8 cellular contexts compared by ENCODE assay signal in the genomic region with DNA sequence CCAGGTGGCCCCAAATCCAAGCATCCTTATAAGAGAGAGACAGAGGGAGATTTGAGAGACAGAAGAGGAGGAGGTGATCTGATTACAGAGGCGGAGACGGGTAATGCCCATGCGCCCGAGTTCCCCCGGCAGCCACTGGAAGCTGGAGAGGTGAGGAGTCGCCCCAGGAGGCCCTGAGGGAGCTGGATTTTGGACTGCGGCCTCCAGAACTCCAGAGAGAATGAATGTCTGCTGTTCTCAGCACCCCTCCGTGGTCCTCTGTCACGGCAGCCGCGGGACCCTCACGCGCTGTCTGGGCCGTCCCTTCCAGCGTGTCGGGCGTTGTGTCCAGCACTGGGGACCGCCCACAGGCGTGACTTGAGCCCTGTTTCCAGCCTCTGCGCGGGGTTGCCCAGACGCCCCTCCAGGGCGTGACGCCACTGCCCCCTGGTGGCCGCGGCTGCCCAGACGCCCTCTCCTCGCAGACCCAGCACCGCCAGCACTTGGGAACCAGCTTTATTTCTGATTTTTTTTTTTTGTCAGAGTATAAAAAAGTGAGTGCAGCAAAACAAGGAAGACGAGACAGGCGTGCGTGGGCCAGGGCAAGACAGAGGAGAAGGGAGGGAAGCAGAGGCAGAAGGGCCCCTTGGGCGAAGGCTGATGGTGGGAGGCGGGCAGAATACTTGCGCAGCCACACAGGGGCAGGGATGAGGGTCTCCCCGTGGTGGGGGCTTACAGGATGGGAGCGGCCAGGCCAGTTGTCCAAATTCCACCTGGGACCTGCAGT. TPM values are rescaled to one million over a fixed set of nuclear protein-coding genes. Genes with fewer than 3 reads are reported as not detected.
DNase-seq lines count a peak whose midpoint lies in the region; ATAC-seq and TF ChIP-seq lines count a peak whose summit lies in the region.

No MANE protein-coding gene starts in this region.

- no peaks in the 10 kb centered on the region for H3K9me3 Mint-ChIP-seq in activated naive CD4-positive, alpha-beta T cell treated with anti-CD3 and anti-CD28 coated beads for 36 hours

- H3K27ac Mint-ChIP-seq in activated naive CD4-positive, alpha-beta T cell treated with anti-CD3 and anti-CD28 coated beads for 36 hours, result peak overlapping the region; percentile 15

- peaks cover 21% of the 10 kb centered on the region for H3K36me3 Mint-ChIP-seq in activated naive CD4-positive, alpha-beta T cell treated with anti-CD3 and anti-CD28 coated beads for 36 hours (ENCODE audit: low read depth)

- peaks cover 41% of the 10 kb centered on the region for H3K4me1 Mint-ChIP-seq in activated naive CD4-positive, alpha-beta T cell treated with anti-CD3 and anti-CD28 coated beads for 36 hours (ENCODE audit: low read depth)

- no peak for TF ChIP-seq POLR2A in testis (IDR thresholded peaks at IDR 0.05)

- peaks cover 23% of the 10 kb centered on the region for H3K36me3 ChIP-seq in GM06990 (ENCODE audit: control insufficient read depth, insufficient read depth, low read length)
- no peaks in the 10 kb centered on the region for H3K36me3 ChIP-seq in SJCRH30
- H3K36me3 ChIP-seq in neuron (ENCODE audit: insufficient read depth, low read length), result no peaks in the 10 kb centered on the region
- no peaks in the 10 kb centered on the region for H3K36me3 ChIP-seq in testis (ENCODE audit: low read depth, missing control alignments)

- TF ChIP-seq CTCF in GM06990 (IDR thresholded peaks at IDR 0.05; ENCODE audit: insufficient read depth, low read length, poor library complexity, severe bottlenecking), result peak; percentile 96
- peak; percentile 99 for TF ChIP-seq CTCF in LNCaP clone FGC (IDR thresholded peaks at IDR 0.05; ENCODE audit: control insufficient read depth, extremely low read depth, insufficient read depth)
- peak; percentile 97 to 98 (median 98) for TF ChIP-seq CTCF in testis (IDR thresholded peaks at IDR 0.05)

- H3K9me3 ChIP-seq in SJCRH30 (replicated peaks) (no peaks in the 10 kb centered on the region), neuron (ENCODE audit: low read length) (no peaks in the 10 kb centered on the region), testis (no peaks in the 10 kb centered on the region)

- peak overlapping the region; percentile 12 for H2AFZ ChIP-seq in neuron (ENCODE audit: low read depth, low read length)

- H3K27me3 ChIP-seq in GM06990 (replicated peaks; ENCODE audit: control insufficient read depth, insufficient read depth, low read length) (no peaks in the 10 kb centered on the region), SJCRH30 (peaks cover 7% of the 10 kb centered on the region; the same call in 1 of the 2 replicates), neuron (ENCODE audit: insufficient read depth, low read length) (no peaks in the 10 kb centered on the region), testis (no peaks in the 10 kb centered on the region)

- CTCF ChIA-PET in activated naive CD4-positive, alpha-beta T cell treated with anti-CD3 and anti-CD28 coated beads for 36 hours (lab: Charles Lee), result interaction anchor here (0.6 to 2.1 kb wide), 20 partner anchors 12 to 477 kb away, joined by 3 to 10 read pairs (median 4); a partner anchor contains a TSS

- no peak for ATAC-seq in HG03460 (IDR thresholded peaks at IDR 0.05; ENCODE audit: unreplicated experiment)

- 41 to 46% methylated on average over 21 to 37 of the region's 37 CpGs for WGBS in testis, 2 donors

- H3K4me3 ChIP-seq in GM06990 (replicated peaks; ENCODE audit: low read depth, low read length) (no peak overlapping the region), LNCaP clone FGC (ENCODE audit: low read depth, low read length) (peak overlapping the region; percentile 37), SJCRH30 (peak overlapping the region; percentile 56), neuron (ENCODE audit: low read length) (no peak overlapping the region), testis (no peak overlapping the region)

- DNase-seq in GM06990 (ENCODE audit: extremely low read depth, insufficient read length) (peak; percentile 84), LNCaP clone FGC (ENCODE audit: low read depth) (peak; percentile 39), SJCRH30 (peak; percentile 91 to 97), foreskin melanocyte (peak; percentile 78), testis (peak; percentile 90)
- peak; percentile 79 for DNase-seq in activated naive CD4-positive, alpha-beta T cell treated with anti-CD3 and anti-CD28 coated beads for 36 hours

- peaks cover 14% of the 10 kb centered on the region for H3K4me1 ChIP-seq in SJCRH30
- H3K4me1 ChIP-seq in neuron (ENCODE audit: insufficient read depth, low read length), result peaks cover 8% of the 10 kb centered on the region
- peaks cover 10% of the 10 kb centered on the region for H3K4me1 ChIP-seq in testis

- intact Hi-C loops in activated naive CD4-positive, alpha-beta T cell treated with anti-CD3 and anti-CD28 coated beads for 36 hours (cut with micrococcal nuclease), result loop anchor here (1.0 kb wide), 4 partner anchors 65 to 436 kb away; no protein-coding TSS in a partner anchor
- intact Hi-C loops in testis (cut with DNase I; ENCODE audit: low total_unique reads), result no loop called here

- H3K27me3 Mint-ChIP-seq in activated naive CD4-positive, alpha-beta T cell treated with anti-CD3 and anti-CD28 coated beads for 36 hours (ENCODE audit: low read depth), result no peaks in the 10 kb centered on the region

- H3K27ac ChIP-seq in SJCRH30, result no peak overlapping the region
- H3K27ac ChIP-seq in testis, result no peak overlapping the region

- no peak overlapping the region for H3K4me3 Mint-ChIP-seq in activated naive CD4-positive, alpha-beta T cell treated with anti-CD3 and anti-CD28 coated beads for 36 hours

RNA-seq across cellular contexts. Expression of a gene that starts 4.1 kb away (rescaled TPM):
- total RNA-seq in SJCRH30 (2014; rRNA removed; shearing (Covaris generic)), result 19.1 and 19.6 TPM in 2 replicates
- 1 to 10 TPM; 7.9 to 8.3 TPM for total RNA-seq in activated naive CD4-positive, alpha-beta T cell treated with anti-CD3 and anti-CD28 coated beads for 36 hours
- total RNA-seq in testis, result 10 to 100 TPM; 24.5 to 27.6 TPM
- polyA plus RNA-seq in testis (ENCODE audit: insufficient read depth, low read depth, low replicate concordance), result 16.7 TPM

RNA-seq across cellular contexts. Expression of a gene that starts 5.6 kb away (rescaled TPM):
- total RNA-seq in SJCRH30 (2014; rRNA removed; shearing (Covaris generic)), result 0.08 TPM in 1 of 2 replicates, not detected in the other
- total RNA-seq in activated naive CD4-positive, alpha-beta T cell treated with anti-CD3 and anti-CD28 coated beads for 36 hours, result 10 to 100 TPM; 20.5 to 21.8 TPM
- total RNA-seq in testis, result 10 to 100 TPM in 1 of 2 donors, 1 to 10 TPM in 1; 6.2 to 10.7 TPM
- polyA plus RNA-seq in testis (ENCODE audit: insufficient read depth, low read depth, low replicate concordance), result 3.9 TPM

RNA-seq across cellular contexts. Expression of a gene that starts 7.1 kb away (rescaled TPM):
- total RNA-seq in SJCRH30 (2014; rRNA removed; shearing (Covaris generic)), result 70.1 and 71.9 TPM in 2 replicates
- 10 to 100 TPM; 39.4 to 40.2 TPM for total RNA-seq in activated naive CD4-positive, alpha-beta T cell treated with anti-CD3 and anti-CD28 coated beads for 36 hours
- 100 to 1,000 TPM; 107 to 114 TPM for total RNA-seq in testis
- polyA plus RNA-seq in testis (ENCODE audit: insufficient read depth, low read depth, low replicate concordance), result 106 TPM

RNA-seq across cellular contexts. Expression of a gene that starts 17.6 kb away (rescaled TPM):
- total RNA-seq in SJCRH30 (2014; rRNA removed; shearing (Covaris generic)), result 27.1 and 35.0 TPM in 2 replicates
- 10 to 100 TPM; 23.3 to 23.9 TPM for total RNA-seq in activated naive CD4-positive, alpha-beta T cell treated with anti-CD3 and anti-CD28 coated beads for 36 hours
- 10 to 100 TPM; 72.6 to 78.0 TPM for total RNA-seq in testis
- polyA plus RNA-seq in testis (ENCODE audit: insufficient read depth, low read depth, low replicate concordance), result 35.0 TPM

Comparison
In these comparisons a context has a peak if more than half of its experiments do, and no peak if none do; other contexts are left out.
1. DNase-seq: peak in every context shown above with its lines; median percentile 94 in SJCRH30; 90 in testis; 84 in GM06990; 79 in activated naive CD4-positive, alpha-beta T cell treated with anti-CD3 and anti-CD28 coated beads for 36 hours; 78 in foreskin melanocyte; 39 in LNCaP clone FGC.
2. H3K4me3 ChIP-seq: peak in LNCaP clone FGC (single experiment) and SJCRH30 (single experiment); none in GM06990 (single experiment), neuron (single experiment) and testis (0 of 2).
3. Peak in every context shown above with its lines, with median percentiles within 50 percentile points of each other: CTCF ChIP-seq.